ENCODE assay signal across 28 cellular contexts in genomic region chr19:8146877-8147575, GRCh38. TPM values are rescaled to one million over a fixed set of nuclear protein-coding genes. Genes with fewer than 3 reads are reported as not detected.
A peak's percentile ranks its signal among the peaks of the same experiment; 100 is the strongest.
DNase-seq lines count a peak whose midpoint lies in the region; ATAC-seq and TF ChIP-seq lines count a peak whose summit lies in the region.
"Had no signal": no experiment of that assay in that cellular context is flagged by ENCODE, and none has a peak within 500 bp of the region (broad histone marks: within the 10 kb centered on the region; RNA-seq: fewer than 3 reads in every experiment).

No MANE protein-coding gene starts in this region.

- intact Hi-C loops in testis (cut with DNase I; ENCODE audit: low total_unique reads) = no loop called here

- DNase-seq in DMS 273 (lab: John Stamatoyannopoulos, UW; ENCODE audit: unreplicated experiment) = peak; percentile 34
- DNase-seq in DMS 273 treated with DMSO at 0.1 percent for 48 hours (lab: John Stamatoyannopoulos, UW) = no peak
- peak; percentile 7 for DNase-seq in iPS-NIHi11 (ENCODE audit: low spot score)
- DNase-seq in osteoblast (ENCODE audit: insufficient read length, low spot score, missing footprints) = peak; percentile 76
- DNase-seq in testis = no peak
- DNase-seq in activated CD4-positive, alpha-beta T cell treated with anti-CD3 and anti-CD28 coated beads, Interleukin-2, amount 50 U/mL, for 1 hour = no peak
- DNase-seq: activated CD4-positive, alpha-beta T cell treated with anti-CD3 and anti-CD28 coated beads for 36 hours; activated CD8-positive, alpha-beta T cell treated with anti-CD3 and anti-CD28 coated beads, Interleukin-2, amount 10 ng/mL, durations not matched to agents 7 days and 5 days; hippocampal formation; Karpas-422; left colon; NCI-H2081; NCI-H226; NCI-H526 treated with DMSO at 0.1 percent for 48 hours; SHP77 treated with DMSO at 0.1 percent for 48 hours; stimulated activated CD4-positive, alpha-beta T cell treated with anti-CD3 and anti-CD28 coated beads, Interleukin-15, amount 100 ng/mL, for 24 hours; substantia nigra; T-helper 9 cell had no signal

- TF ChIP-seq CTCF in osteoblast (IDR thresholded peaks at IDR 0.05; ENCODE audit: extremely low read depth, low read depth, low read length) (no peak), testis (IDR thresholded peaks at IDR 0.05) (no peak)

- H3K4me1 ChIP-seq in HUES6 (ENCODE audit: control insufficient read depth, insufficient read depth, low read length) (peaks cover 26% of the 10 kb centered on the region), osteoblast (ENCODE audit: insufficient read depth, low read length) (no peaks in the 10 kb centered on the region), testis (peaks cover 23% of the 10 kb centered on the region)

- no peak for ATAC-seq in GM18517 (IDR thresholded peaks at IDR 0.05; ENCODE audit: unreplicated experiment)
- ATAC-seq: activated CD4-positive, alpha-beta T cell treated with anti-CD3 and anti-CD28 coated beads for 36 hours; activated CD8-positive, alpha-beta T cell treated with anti-CD3 and anti-CD28 coated beads, Interleukin-2, amount 10 ng/mL, durations not matched to agents 7 days and 5 days; activated T-helper 17 cell treated with anti-CD3 and anti-CD28 coated beads, Interleukin-2, amount 50 U/mL, for 72 hours; gastroesophageal sphincter; left colon; stimulated activated effector memory CD8-positive, alpha-beta T cell treated with anti-CD3 and anti-CD28 coated beads, Interleukin-12 subunit alpha, Interleukin-12 subunit beta, amount 100 ng/mL, for 72 hours had no signal

- no peaks in the 10 kb centered on the region for H3K79me2 ChIP-seq in osteoblast (ENCODE audit: insufficient read depth, low read length)

- H3K9me3 ChIP-seq in HUES6 (ENCODE audit: control insufficient read depth, insufficient read depth, low read depth, low read length) (no peaks in the 10 kb centered on the region), osteoblast (ENCODE audit: low read depth, low read length) (no peaks in the 10 kb centered on the region), testis (no peaks in the 10 kb centered on the region)
- H3K9me3 ChIP-seq: gastroesophageal sphincter had no signal

- peaks cover 11% of the 10 kb centered on the region; the same call in 1 of the 2 replicates for H3K36me3 ChIP-seq in HUES6 (ENCODE audit: control insufficient read depth, insufficient read depth, low read length)
- H3K36me3 ChIP-seq in osteoblast (ENCODE audit: insufficient read depth, low read length) = no peaks in the 10 kb centered on the region
- no peaks in the 10 kb centered on the region for H3K36me3 ChIP-seq in testis (ENCODE audit: low read depth, missing control alignments)
- H3K36me3 ChIP-seq: gastroesophageal sphincter had no signal

- H4K20me1 ChIP-seq in osteoblast (ENCODE audit: insufficient read depth, low read length) = no peaks in the 10 kb centered on the region

- WGBS in testis, 2 donors = 41 to 49% methylated on average over 7 to 27 of the region's 27 CpGs

- H2AFZ ChIP-seq in osteoblast (ENCODE audit: low read length) = no peak overlapping the region

- TF ChIP-seq POLR2A in testis (IDR thresholded peaks at IDR 0.05) = no peak

- no peak overlapping the region for H3K4me2 ChIP-seq in osteoblast (ENCODE audit: insufficient read depth, low read length)

- H3K4me3 ChIP-seq in HUES6 (ENCODE audit: low read depth, low read length) (no peak overlapping the region), osteoblast (ENCODE audit: insufficient read depth, low read length) (no peak overlapping the region), testis (no peak overlapping the region)
- H3K4me3 ChIP-seq: gastroesophageal sphincter had no signal

- H3K9ac ChIP-seq in HUES6 (ENCODE audit: low read length) = peak overlapping the region; percentile 8

- H3K27ac ChIP-seq in HUES6 (ENCODE audit: low read depth, low read length) (no peak overlapping the region), osteoblast (ENCODE audit: low read depth, low read length) (no peak overlapping the region), testis (no peak overlapping the region)
- H3K27ac ChIP-seq: 22Rv1, gastroesophageal sphincter, HL-60 had no signal

- no peaks in the 10 kb centered on the region for H3K27me3 ChIP-seq in HUES6 (ENCODE audit: control insufficient read depth, insufficient read depth, low read length)
- H3K27me3 ChIP-seq in osteoblast (ENCODE audit: insufficient read depth, low read length) = peaks cover 35% of the 10 kb centered on the region
- no peaks in the 10 kb centered on the region for H3K27me3 ChIP-seq in testis

RNA-seq across cellular contexts. Expression of gene FBN3, which starts 2.4 kb away (rescaled TPM):
- total RNA-seq in osteoblast = not detected in 2 replicates
- 10 to 100 TPM in 1 of 2 donors, 1 to 10 TPM in 1; 2.3 to 17.8 TPM for total RNA-seq in testis
- polyA plus RNA-seq in testis (ENCODE audit: insufficient read depth, low read depth, low replicate concordance) = 0.62 TPM
- total RNA-seq: activated CD4-positive, alpha-beta T cell treated with anti-CD3 and anti-CD28 coated beads for 36 hours; bronchial epithelial cell; left colon; omental fat pad had no signal
- polyA plus RNA-seq: CD14-positive monocyte had no signal

Comparison
In these comparisons a context has a peak if more than half of its experiments do, and no peak if none do; other contexts are left out.
1. DNase-seq: peak in DMS 273 (single experiment), iPS-NIHi11 (single experiment) and osteoblast (single experiment); none in DMS 273 treated with DMSO at 0.1 percent for 48 hours (single experiment), testis (single experiment) and activated CD4-positive, alpha-beta T cell treated with anti-CD3 and anti-CD28 coated beads, Interleukin-2, amount 50 U/mL, for 1 hour (single experiment).